In the genomic region with DNA sequence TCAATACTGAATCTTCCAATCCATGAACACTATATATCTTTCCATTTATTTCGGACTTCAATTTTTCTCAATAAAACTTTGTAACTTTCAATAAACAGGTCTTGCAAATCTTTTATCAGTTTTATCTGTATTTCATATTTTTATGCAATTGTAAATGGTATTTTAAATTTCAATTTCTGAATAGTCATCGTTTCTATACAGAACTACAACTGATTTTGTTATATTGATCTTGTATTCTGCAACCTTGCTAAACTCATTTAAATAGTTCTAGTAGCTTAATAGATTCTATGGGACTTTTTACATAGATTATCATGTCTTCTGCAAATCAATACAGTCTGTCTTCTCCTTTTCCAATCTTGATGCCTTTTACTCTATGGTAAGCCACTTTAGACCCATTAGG, we compare ENCODE assay signal across 17 cellular contexts.
"Had no signal": no experiment of that assay in that cellular context is flagged by ENCODE, and none has a peak within 500 bp of the region (broad histone marks: within the 10 kb centered on the region; RNA-seq: fewer than 3 reads in every experiment).

No MANE protein-coding gene starts in this region.

- DNase-seq: effector memory CD4-positive, alpha-beta T cell; foreskin keratinocyte; heart left ventricle; hippocampal formation; kidney glomerular epithelial cell; naive thymus-derived CD4-positive, alpha-beta T cell; nephron progenitor cell; sigmoid colon; stimulated activated CD4-positive, alpha-beta T cell treated with anti-CD3 and anti-CD28 coated beads, Interleukin-2, amount 100 ng/mL, for 24 hours; stimulated activated CD4-positive, alpha-beta T cell treated with anti-CD3 and anti-CD28 coated beads, Interleukin-4, amount 100 ng/mL, for 4 hours; stimulated activated naive B cell treated with anti-CD40 and anti-IgM and Interleukin-4, amounts not matched to agents 10 μg/mL and 1 μg/mL and 100 μg/mL, for 72 hours; stimulated activated naive CD8-positive, alpha-beta T cell treated with anti-CD3 and anti-CD28 coated beads, Interleukin-15, amount 100 ng/mL, for 72 hours; testis; upper lobe of right lung had no signal

- H3K4me3 ChIP-seq: heart left ventricle, sigmoid colon, skin epidermis, testis, tibial nerve, upper lobe of right lung, vagina had no signal

- H3K9me3 Mint-ChIP-seq: naive thymus-derived CD4-positive, alpha-beta T cell; nephron progenitor cell; stimulated activated naive B cell treated with anti-CD40 and anti-IgM and Interleukin-4, amounts not matched to agents 10 μg/mL and 1 μg/mL and 100 μg/mL, for 72 hours; stimulated activated naive CD8-positive, alpha-beta T cell treated with anti-CD3 and anti-CD28 coated beads, Interleukin-15, amount 100 ng/mL, for 72 hours had no signal

- H3K27ac ChIP-seq: foreskin keratinocyte, heart left ventricle, sigmoid colon, skin epidermis, testis, tibial nerve, upper lobe of right lung, vagina had no signal

- H3K27me3 ChIP-seq: foreskin keratinocyte, heart left ventricle, sigmoid colon, testis, tibial nerve, upper lobe of right lung, vagina had no signal

- H3K4me3 Mint-ChIP-seq: naive thymus-derived CD4-positive, alpha-beta T cell; nephron progenitor cell; stimulated activated naive B cell treated with anti-CD40 and anti-IgM and Interleukin-4, amounts not matched to agents 10 μg/mL and 1 μg/mL and 100 μg/mL, for 72 hours; stimulated activated naive CD8-positive, alpha-beta T cell treated with anti-CD3 and anti-CD28 coated beads, Interleukin-15, amount 100 ng/mL, for 72 hours had no signal

- H3K4me1 ChIP-seq: foreskin keratinocyte, testis, tibial nerve, upper lobe of right lung, vagina had no signal

- H3K27ac Mint-ChIP-seq: stimulated activated naive CD8-positive, alpha-beta T cell treated with anti-CD3 and anti-CD28 coated beads, Interleukin-15, amount 100 ng/mL, for 72 hours had no signal

- ATAC-seq: foreskin keratinocyte; heart left ventricle; naive thymus-derived CD4-positive, alpha-beta T cell; stimulated activated naive B cell treated with anti-CD40 and anti-IgM and Interleukin-4, amounts not matched to agents 10 μg/mL and 1 μg/mL and 100 μg/mL, for 72 hours; stimulated activated naive CD8-positive, alpha-beta T cell treated with anti-CD3 and anti-CD28 coated beads, Interleukin-15, amount 100 ng/mL, for 72 hours; upper lobe of right lung had no signal

- H3K9me3 ChIP-seq: heart left ventricle, sigmoid colon, testis, tibial nerve, upper lobe of right lung, vagina had no signal

- H3K27me3 Mint-ChIP-seq: naive thymus-derived CD4-positive, alpha-beta T cell; stimulated activated naive B cell treated with anti-CD40 and anti-IgM and Interleukin-4, amounts not matched to agents 10 μg/mL and 1 μg/mL and 100 μg/mL, for 72 hours; stimulated activated naive CD8-positive, alpha-beta T cell treated with anti-CD3 and anti-CD28 coated beads, Interleukin-15, amount 100 ng/mL, for 72 hours had no signal
